ENCODE assay signal across 1 cellular context in the genomic region with DNA sequence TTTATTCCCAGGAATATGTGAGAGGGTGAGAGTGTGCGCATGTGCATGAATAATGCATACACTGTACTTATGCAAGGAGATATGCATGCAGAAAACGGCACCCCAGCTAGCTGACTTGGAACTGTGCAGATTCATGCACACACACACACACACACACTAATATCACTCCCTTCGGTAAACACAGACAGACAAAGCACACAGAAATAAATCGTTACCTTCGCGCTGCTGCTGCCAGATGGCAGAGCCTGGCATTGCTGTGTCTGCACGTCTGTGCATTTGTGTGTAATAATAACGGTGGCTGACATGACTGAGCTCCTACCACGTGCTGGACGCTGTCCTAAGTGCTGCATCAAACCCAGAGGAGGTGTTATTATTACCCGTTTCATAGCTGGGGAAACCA.
TF ChIP-seq lines count a peak whose summit lies in the region.

No MANE protein-coding gene starts in this region.

TF ChIP-seq in endothelial cell of umbilical vein, 7 proteins besides CTCF, POLR2A, EP300 and RAD21 (continued from another document):
- TF ChIP-seq FOS (IDR thresholded peaks at IDR 0.05; ENCODE audit: borderline replicate concordance, insufficient read depth, low read length), result no peak
